10 cellular contexts compared by ENCODE assay signal in genomic region chr17:80694992-80695912, GRCh38.
DNase-seq lines count a peak whose midpoint lies in the region; ATAC-seq, FAIRE-seq and TF ChIP-seq lines count a peak whose summit lies in the region.
"Had no signal": no experiment of that assay in that cellular context is flagged by ENCODE, and none has a peak within 500 bp of the region (broad histone marks: within the 10 kb centered on the region; RNA-seq: fewer than 3 reads in every experiment).

No MANE protein-coding gene starts in this region.

- H3K27me3 ChIP-seq in SK-N-SH (ENCODE audit: insufficient read depth) (no peaks in the 10 kb centered on the region), endothelial cell of umbilical vein (ENCODE audit: control insufficient read depth in 2 of 2, insufficient read depth in 2 of 2, low read length in 2 of 2) (no peaks in the 10 kb centered on the region), trophoblast cell (ENCODE audit: insufficient read depth, low read length) (no peaks in the 10 kb centered on the region), foreskin keratinocyte (no peaks in the 10 kb centered on the region)
- H3K27me3 ChIP-seq: esophagus squamous epithelium had no signal

- H3K9ac ChIP-seq in SK-N-SH (no peak overlapping the region), endothelial cell of umbilical vein (replicated peaks; ENCODE audit: extremely low read depth, insufficient read depth, low read length) (no peak overlapping the region), trophoblast cell (ENCODE audit: low read length) (no peak overlapping the region)

- peak overlapping the region; percentile 5 for H3K14ac ChIP-seq in trophoblast cell (ENCODE audit: low read length)

- no peaks in the 10 kb centered on the region for H3K9me1 ChIP-seq in endothelial cell of umbilical vein (replicated peaks; ENCODE audit: control insufficient read depth, extremely low read depth, insufficient read depth, low read length)

- H3K4ac ChIP-seq in trophoblast cell (ENCODE audit: low read depth, low read length): no peak overlapping the region

- WGBS in SK-N-SH (ENCODE audit: low lambda C conversion rate): 87% methylated on average over 22 of the region's 28 CpGs
- WGBS in trophoblast cell (ENCODE audit: extremely low coverage, insufficient coverage, insufficient read length): 100% methylated on average over 2 of the region's 28 CpGs

- BruUV-seq in endothelial cell of umbilical vein (replicated peaks; lab: Mats Ljungman, UMichigan): no TSS peak

- no peaks in the 10 kb centered on the region for H3F3A ChIP-seq in SK-N-SH (replicated peaks; ENCODE audit: insufficient read depth)

- dilution Hi-C loops in endothelial cell of umbilical vein (cut with MboI; ENCODE audit: extremely low pct_ligation_motif_present, low sequenced_read_pairs): no loop called here

- H2BK120ac ChIP-seq in trophoblast cell (ENCODE audit: insufficient read depth, low read length, poor library complexity): peak overlapping the region; percentile 60

- no peak for ATAC-seq in foreskin keratinocyte

- H3K18ac ChIP-seq in trophoblast cell (ENCODE audit: low read length): peak overlapping the region; percentile 16

- H4K12ac ChIP-seq in trophoblast cell (ENCODE audit: low read depth, low read length): no peak overlapping the region

- no peak for TF ChIP-seq EP300 in SK-N-SH (IDR thresholded peaks at IDR 0.05; ENCODE audit: borderline replicate concordance in 1 of 2, low read depth in 1 of 2, low read length in 1 of 2)

- H3K79me2 ChIP-seq in SK-N-SH (ENCODE audit: insufficient read depth) (peaks cover 70% of the 10 kb centered on the region), endothelial cell of umbilical vein (ENCODE audit: control insufficient read depth, insufficient read depth, low read length) (peaks cover 39% of the 10 kb centered on the region), trophoblast cell (ENCODE audit: control insufficient read depth, insufficient read depth, low read length, poor library complexity) (no peaks in the 10 kb centered on the region)

- no peaks in the 10 kb centered on the region for H3K36me3 ChIP-seq in SK-N-SH (replicated peaks in 1 of 2; ENCODE audit: control insufficient read depth in 1 of 2, insufficient read depth in 2 of 2, low read length in 1 of 2)
- no peaks in the 10 kb centered on the region for H3K36me3 ChIP-seq in endothelial cell of umbilical vein (ENCODE audit: control insufficient read depth in 2 of 2, extremely low read depth in 1 of 2, insufficient read depth in 2 of 2, low read length in 2 of 2)
- no peaks in the 10 kb centered on the region for H3K36me3 ChIP-seq in trophoblast cell (ENCODE audit: control insufficient read depth in 1 of 2, insufficient read depth in 2 of 2, low read length in 2 of 2)
- H3K36me3 ChIP-seq: esophagus squamous epithelium had no signal

- H3K23ac ChIP-seq in trophoblast cell (ENCODE audit: low read length): no peak overlapping the region

- H4K20me1 ChIP-seq in SK-N-SH (ENCODE audit: insufficient read depth) (0 out of 2 replicates have a peak, but pooled peaks cover 19% of the 10 kb centered on the region), endothelial cell of umbilical vein (replicated peaks; ENCODE audit: control insufficient read depth, extremely low read depth, insufficient read depth, low read length) (no peaks in the 10 kb centered on the region)

- POLR2A ChIA-PET in SK-N-SH (lab: Yijun Ruan, JAX): no interaction called here
- POLR2A ChIA-PET in endothelial cell of umbilical vein (lab: Charles Lee): no interaction called here

- H3K4me2 ChIP-seq in SK-N-SH: peak overlapping the region; percentile 12; the same call in 1 of the 2 replicates
- no peak overlapping the region for H3K4me2 ChIP-seq in endothelial cell of umbilical vein (ENCODE audit: insufficient read depth, low read length)
- no peak overlapping the region for H3K4me2 ChIP-seq in trophoblast cell (ENCODE audit: low read length)

- TF ChIP-seq CTCF in SK-N-SH (IDR thresholded peaks at IDR 0.05): no peak
- TF ChIP-seq CTCF in endothelial cell of umbilical vein (IDR thresholded peaks at IDR 0.05; ENCODE audit: extremely low read depth in 1 of 2, insufficient read depth in 1 of 2, low read depth in 1 of 2, low read length in 2 of 2): no peak
- TF ChIP-seq CTCF in foreskin keratinocyte (conservative IDR thresholded peaks at IDR 0.05): no peak

- H3K27ac ChIP-seq in SK-N-SH (ENCODE audit: low read depth in 2 of 2, low read length in 1 of 2) (peak overlapping the region in 1 of 2 experiments; percentile 80; a peak in 2 of 4 replicates), endothelial cell of umbilical vein (ENCODE audit: insufficient read depth, low read depth, low read length) (no peak overlapping the region), trophoblast cell (ENCODE audit: low read depth, low read length) (no peak overlapping the region), foreskin keratinocyte (no peak overlapping the region)
- H3K27ac ChIP-seq: esophagus squamous epithelium had no signal

- H3K79me1 ChIP-seq in trophoblast cell (ENCODE audit: low read length): peaks cover 5% of the 10 kb centered on the region

- intact Hi-C loops in endothelial cell of umbilical vein (cut with micrococcal nuclease): no loop called here

- H2BK5ac ChIP-seq in trophoblast cell (ENCODE audit: low read depth, low read length, poor library complexity): no peak overlapping the region

- DNase-seq in activated CD8-positive, alpha-beta memory T cell treated with anti-CD3 and anti-CD28 coated beads, Interleukin-2, amount 50 U/mL, for 48 hours: peak; percentile 53
- DNase-seq in activated CD8-positive, alpha-beta memory T cell treated with anti-CD3 and anti-CD28 coated beads for 24 hours: no peak
- DNase-seq in SK-N-SH (no peak), endothelial cell of umbilical vein (ENCODE audit: low read depth, low spot score) (peak; percentile 57), trophoblast cell (no peak), NOMO-1 (lab: John Stamatoyannopoulos, UW; ENCODE audit: unreplicated experiment in 2 of 2) (no peak), H4 (ENCODE audit: low spot score) (no peak), foreskin keratinocyte (no peak)
- DNase-seq: esophagus squamous epithelium had no signal

- no peak overlapping the region for H3K4me3 ChIP-seq in SK-N-SH (ENCODE audit: low read depth in 2 of 2, low read length in 1 of 2)
- no peak overlapping the region for H3K4me3 ChIP-seq in endothelial cell of umbilical vein (replicated peaks in 1 of 3; ENCODE audit: insufficient read depth in 1 of 3, low read depth in 1 of 3, low read length in 3 of 3)
- H3K4me3 ChIP-seq in trophoblast cell (ENCODE audit: low read depth, low read length): no peak overlapping the region
- H3K4me3 ChIP-seq: esophagus squamous epithelium had no signal

- CTCF ChIA-PET in SK-N-SH (lab: Yijun Ruan, JAX): interaction anchor here (1.1 to 1.7 kb wide), 6 partner anchors 9 to 138 kb away, joined by 3 to 8 read pairs (median 4); no protein-coding TSS in a partner anchor
- CTCF ChIA-PET in endothelial cell of umbilical vein (lab: Charles Lee): interaction anchor here (1.3 to 1.6 kb wide), 3 partner anchors 9 to 132 kb away, joined by 4 to 5 read pairs (median 4); no protein-coding TSS in a partner anchor

- H3K9me3 ChIP-seq in SK-N-SH (no peaks in the 10 kb centered on the region), endothelial cell of umbilical vein (replicated peaks; ENCODE audit: control insufficient read depth, insufficient read depth, low read length) (no peaks in the 10 kb centered on the region), trophoblast cell (ENCODE audit: insufficient read depth, low read depth, low read length) (no peaks in the 10 kb centered on the region)
- H3K9me3 ChIP-seq: esophagus squamous epithelium had no signal

- peak; percentile 60 for FAIRE-seq in endothelial cell of umbilical vein (lab: Jason Lieb, UNC)
- FAIRE-seq: islet of Langerhans had no signal

- no peak for TF ChIP-seq RAD21 in SK-N-SH (IDR thresholded peaks at IDR 0.05; ENCODE audit: low read length)

- H2AK5ac ChIP-seq in trophoblast cell (ENCODE audit: low read length): no peak overlapping the region

- H2AFZ ChIP-seq in SK-N-SH (ENCODE audit: low read depth) (no peak overlapping the region), endothelial cell of umbilical vein (ENCODE audit: low read depth, low read length) (no peak overlapping the region), trophoblast cell (ENCODE audit: insufficient read depth, low read length, poor library complexity) (peak overlapping the region; percentile 17)

- TF ChIP-seq POLR2A in endothelial cell of umbilical vein (IDR thresholded peaks at IDR 0.05; ENCODE audit: low read depth, low read length): no peak

- H2BK12ac ChIP-seq in trophoblast cell (ENCODE audit: low read length): no peak overlapping the region

- H3K9me2 ChIP-seq in SK-N-SH: no peaks in the 10 kb centered on the region

- H4K91ac ChIP-seq in trophoblast cell (ENCODE audit: low read depth, low read length): peak overlapping the region; percentile 72

- H4K8ac ChIP-seq in trophoblast cell (ENCODE audit: low read depth, low read length): peak overlapping the region; percentile 6

- H3K4me1 ChIP-seq in SK-N-SH (ENCODE audit: control insufficient read depth in 1 of 2, insufficient read depth in 2 of 2, low read depth in 1 of 2, low read length in 1 of 2): peaks cover 8 to 51% of the 10 kb centered on the region in 2 experiments; a peak in 3 of 4 replicates
- peaks cover 11% of the 10 kb centered on the region for H3K4me1 ChIP-seq in endothelial cell of umbilical vein (ENCODE audit: control insufficient read depth, extremely low read depth, insufficient read depth, low read length)
- peaks cover 4 to 9% of the 10 kb centered on the region in 2 experiments for H3K4me1 ChIP-seq in trophoblast cell (ENCODE audit: control insufficient read depth in 1 of 2, insufficient read depth in 2 of 2, low read length in 2 of 2)
- H3K4me1 ChIP-seq in foreskin keratinocyte: no peaks in the 10 kb centered on the region

TF ChIP-seq in SK-N-SH, 30 proteins besides CTCF, POLR2A, EP300 and RAD21 (continues in another document):
- TF ChIP-seq POLR2AphosphoS5 (IDR thresholded peaks at IDR 0.05; ENCODE audit: low read depth, low read length) (no peak), TEAD4 (IDR thresholded peaks at IDR 0.05; ENCODE audit: borderline replicate concordance, insufficient read depth) (no peak), GABPA (IDR thresholded peaks at IDR 0.05; ENCODE audit: low read depth) (no peak)
- TF ChIP-seq, protein P1, sequence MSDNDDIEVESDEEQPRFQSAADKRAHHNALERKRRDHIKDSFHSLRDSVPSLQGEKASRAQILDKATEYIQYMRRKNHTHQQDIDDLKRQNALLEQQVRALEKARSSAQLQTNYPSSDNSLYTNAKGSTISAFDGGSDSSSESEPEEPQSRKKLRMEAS (IDR thresholded peaks at IDR 0.05; ENCODE audit: low read depth): no peak

TF ChIP-seq in endothelial cell of umbilical vein, 7 proteins besides CTCF, POLR2A, EP300 and RAD21 (continues in another document):
- TF ChIP-seq FOS (IDR thresholded peaks at IDR 0.05; ENCODE audit: borderline replicate concordance, insufficient read depth, low read length) (no peak), POLR2AphosphoS5 (IDR thresholded peaks at IDR 0.05; ENCODE audit: insufficient read depth, low read depth, low read length) (no peak)
- TF ChIP-seq, protein P1 (IDR thresholded peaks at IDR 0.05; ENCODE audit: insufficient read depth, insufficient read length): no peak

Comparison
In these comparisons a context has a peak if more than half of its experiments do, and no peak if none do; other contexts are left out.
1. DNase-seq: peak in activated CD8-positive, alpha-beta memory T cell treated with anti-CD3 and anti-CD28 coated beads, Interleukin-2, amount 50 U/mL, for 48 hours (single experiment) and endothelial cell of umbilical vein (single experiment); none in activated CD8-positive, alpha-beta memory T cell treated with anti-CD3 and anti-CD28 coated beads for 24 hours (single experiment), SK-N-SH (single experiment), trophoblast cell (0 of 2), NOMO-1 (0 of 2), H4 (single experiment) and foreskin keratinocyte (0 of 2).